ENCODE assay signal across 1 cellular context in the genomic region with DNA sequence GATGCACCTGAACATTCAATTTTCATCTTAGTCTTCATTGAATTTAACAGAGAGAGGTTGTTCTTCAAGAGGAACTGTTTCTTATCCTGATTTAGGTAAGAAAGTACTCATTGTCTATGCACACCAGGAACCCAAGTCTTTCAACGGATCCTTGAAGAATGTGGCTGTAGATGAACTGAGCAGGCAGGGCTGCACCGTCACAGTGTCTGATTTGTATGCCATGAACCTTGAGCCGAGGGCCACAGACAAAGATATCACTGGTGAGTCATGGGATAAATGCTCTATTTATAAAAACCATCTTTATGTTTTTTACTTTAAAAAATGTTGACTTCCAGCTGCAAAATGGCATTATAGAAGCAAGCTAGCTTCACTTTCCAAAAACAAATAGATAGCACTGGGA.
TF ChIP-seq lines count a peak whose summit lies in the region.

No MANE protein-coding gene starts in this region.

TF ChIP-seq in WTC11, 78 proteins besides CTCF, POLR2A, EP300 and RAD21 (continued from another document):
- TF ChIP-seq E2F5 (CRISPR knock-in tag; IDR thresholded peaks at IDR 0.05) (no peak), ATF1 (CRISPR knock-in tag; IDR thresholded peaks at IDR 0.05) (no peak)
- TF ChIP-seq, protein P1, sequence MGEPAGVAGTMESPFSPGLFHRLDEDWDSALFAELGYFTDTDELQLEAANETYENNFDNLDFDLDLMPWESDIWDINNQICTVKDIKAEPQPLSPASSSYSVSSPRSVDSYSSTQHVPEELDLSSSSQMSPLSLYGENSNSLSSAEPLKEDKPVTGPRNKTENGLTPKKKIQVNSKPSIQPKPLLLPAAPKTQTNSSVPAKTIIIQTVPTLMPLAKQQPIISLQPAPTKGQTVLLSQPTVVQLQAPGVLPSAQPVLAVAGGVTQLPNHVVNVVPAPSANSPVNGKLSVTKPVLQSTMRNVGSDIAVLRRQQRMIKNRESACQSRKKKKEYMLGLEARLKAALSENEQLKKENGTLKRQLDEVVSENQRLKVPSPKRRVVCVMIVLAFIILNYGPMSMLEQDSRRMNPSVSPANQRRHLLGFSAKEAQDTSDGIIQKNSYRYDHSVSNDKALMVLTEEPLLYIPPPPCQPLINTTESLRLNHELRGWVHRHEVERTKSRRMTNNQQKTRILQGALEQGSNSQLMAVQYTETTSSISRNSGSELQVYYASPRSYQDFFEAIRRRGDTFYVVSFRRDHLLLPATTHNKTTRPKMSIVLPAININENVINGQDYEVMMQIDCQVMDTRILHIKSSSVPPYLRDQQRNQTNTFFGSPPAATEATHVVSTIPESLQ (CRISPR knock-in tag; IDR thresholded peaks at IDR 0.05), result no peak
